ENCODE assay signal across 23 cellular contexts in the genomic region with DNA sequence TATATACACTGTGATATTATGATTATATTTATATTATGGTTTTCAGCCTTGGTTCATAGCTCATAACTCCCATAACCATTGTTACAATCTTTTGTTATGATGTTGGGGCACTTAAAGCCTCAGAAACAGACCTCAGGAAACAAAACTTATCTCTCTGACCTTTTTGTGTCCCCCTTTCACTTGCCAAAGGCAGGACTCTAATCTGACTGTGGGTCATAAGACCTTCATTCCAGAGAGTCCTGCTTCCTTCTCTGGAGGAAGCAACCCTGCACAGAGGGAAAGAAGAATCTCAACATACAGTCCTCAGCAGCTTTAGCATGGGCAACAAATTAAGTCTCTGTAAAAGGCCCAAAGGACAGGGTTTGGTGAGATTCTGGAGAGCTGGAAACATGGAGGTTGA.
"Had no signal": no experiment of that assay in that cellular context is flagged by ENCODE, and none has a peak within 500 bp of the region (broad histone marks: within the 10 kb centered on the region; RNA-seq: fewer than 3 reads in every experiment).

No MANE protein-coding gene starts in this region.

- H2AFZ ChIP-seq: hepatocyte had no signal

- ATAC-seq: activated CD4-positive, alpha-beta T cell treated with anti-CD3 and anti-CD28 coated beads for 36 hours; activated T-cell treated with anti-CD3 and anti-CD28 coated beads, Interleukin-2, amount 50 U/mL, for 4 hours; foreskin keratinocyte; lower lobe of right lung; T-cell had no signal

- DNase-seq: activated B cell treated with CpG ODN at 0.5 μM for 24 hours; activated CD4-positive, alpha-beta T cell treated with anti-CD3 and anti-CD28 coated beads for 36 hours; activated CD4-positive, alpha-beta T cell treated with anti-CD3 and anti-CD28 coated beads, Interleukin-2, amount 50 U/mL, for 4 hours; activated CD8-positive, alpha-beta memory T cell treated with anti-CD3 and anti-CD28 coated beads, Interleukin-2, amount 50 U/mL, for 48 hours; activated naive CD4-positive, alpha-beta T cell treated with Interleukin-2 at 50 U/mL for 16 hours; activated naive CD8-positive, alpha-beta T cell treated with anti-CD3 and anti-CD28 coated beads for 36 hours; activated T-cell treated with anti-CD3 and anti-CD28 coated beads, Interleukin-2, amount 50 U/mL, for 4 hours; amniotic stem cell; dermis blood vessel endothelial cell; effector CD8-positive, alpha-beta T cell; erythroblast; foreskin keratinocyte; immature natural killer cell; lower lobe of right lung; mesendoderm; naive B cell; posterior cingulate gyrus; stimulated activated CD4-positive, alpha-beta T cell treated with anti-CD3 and anti-CD28 coated beads, Interleukin-4, amount 100 ng/mL, for 24 hours; stimulated activated naive CD4-positive, alpha-beta T cell treated with Interleukin-2 at 50 U/mL for 16 hours; T-cell; upper lobe of left lung had no signal

- H3K27me3 ChIP-seq: foreskin keratinocyte, hepatocyte, upper lobe of left lung had no signal

- H3K36me3 ChIP-seq: lower lobe of right lung, thoracic aorta, upper lobe of left lung had no signal

- H3K27ac ChIP-seq: foreskin keratinocyte, hepatocyte, lower lobe of right lung, thoracic aorta, upper lobe of left lung had no signal

- H3K4me1 ChIP-seq: foreskin keratinocyte, lower lobe of right lung, upper lobe of left lung had no signal

- H3K4me3 ChIP-seq: hepatocyte, lower lobe of right lung, thoracic aorta, upper lobe of left lung had no signal

- H3K9me3 ChIP-seq: lower lobe of right lung, thoracic aorta had no signal

- H3K4me2 ChIP-seq: hepatocyte had no signal
